ENCODE assay signal across 26 cellular contexts in the genomic region with DNA sequence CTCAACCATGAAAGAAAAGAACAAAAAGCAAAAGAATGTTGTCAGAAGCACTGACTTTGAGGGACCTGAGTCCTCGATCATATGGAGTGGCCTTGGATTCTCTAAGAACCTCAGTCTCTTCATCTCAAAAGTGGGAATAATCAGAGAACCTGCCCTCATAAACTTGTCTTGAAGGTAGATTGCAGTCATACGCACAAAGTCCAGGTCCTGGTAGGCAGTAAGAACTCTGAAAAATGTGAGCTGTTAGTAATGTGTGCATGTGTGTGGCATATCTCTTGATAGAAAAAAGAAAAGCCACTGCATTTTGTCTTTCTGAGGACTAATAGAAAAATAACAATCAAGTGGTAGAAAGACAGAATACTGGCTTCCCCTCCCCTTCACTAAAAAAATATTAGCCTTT.
"Had no signal": no experiment of that assay in that cellular context is flagged by ENCODE, and none has a peak within 500 bp of the region (broad histone marks: within the 10 kb centered on the region; RNA-seq: fewer than 3 reads in every experiment).

No MANE protein-coding gene starts in this region.

- H3K27me3 Mint-ChIP-seq: natural killer cell treated with Interleukin-12 subunit alpha and Interleukin-12 subunit beta and Interleukin-15 and Interleukin-18, amount 100 ng/mL, for 72 hours; stimulated activated memory B cell treated with anti-CD40 and anti-IgM and Interleukin-4, amounts not matched to agents 10 μg/mL and 1 μg/mL and 100 μg/mL, for 72 hours had no signal

- H3K4me1 ChIP-seq: heart left ventricle, left lung, lower lobe of right lung, pancreas, prostate gland, tibial nerve had no signal

- H3K9me3 ChIP-seq: heart left ventricle, left lung, lower lobe of right lung, pancreas, prostate gland, tibial nerve, uterus had no signal

- H3K36me3 ChIP-seq: heart left ventricle, left lung, lower lobe of right lung, pancreas, prostate gland, tibial nerve, uterus had no signal

- ATAC-seq: heart left ventricle; left lung; lower lobe of right lung; naive thymus-derived CD4-positive, alpha-beta T cell; natural killer cell treated with Interleukin-12 subunit alpha and Interleukin-12 subunit beta and Interleukin-15 and Interleukin-18, amount 100 ng/mL, for 72 hours; pancreas; right cardiac atrium; sciatic nerve; stimulated activated memory B cell treated with anti-CD40 and anti-IgM and Interleukin-4, amounts not matched to agents 10 μg/mL and 1 μg/mL and 100 μg/mL, for 72 hours; stimulated activated naive CD8-positive, alpha-beta T cell treated with anti-CD3 and anti-CD28 coated beads, Interleukin-15, amount 100 ng/mL, for 72 hours had no signal

- H3K4me3 ChIP-seq: heart left ventricle, left lung, lower lobe of right lung, pancreas, prostate gland, smooth muscle cell, tibial nerve, uterus had no signal

- H3K27ac ChIP-seq: heart left ventricle, left lung, lower lobe of right lung, pancreas, prostate gland, tibial nerve, uterus had no signal

- H3K9me3 Mint-ChIP-seq: neural crest cell; stimulated activated memory B cell treated with anti-CD40 and anti-IgM and Interleukin-4, amounts not matched to agents 10 μg/mL and 1 μg/mL and 100 μg/mL, for 72 hours; type B pancreatic cell had no signal

- H3K27ac Mint-ChIP-seq: naive thymus-derived CD4-positive, alpha-beta T cell; natural killer cell treated with Interleukin-12 subunit alpha and Interleukin-12 subunit beta and Interleukin-15 and Interleukin-18, amount 100 ng/mL, for 72 hours; stimulated activated memory B cell treated with anti-CD40 and anti-IgM and Interleukin-4, amounts not matched to agents 10 μg/mL and 1 μg/mL and 100 μg/mL, for 72 hours; stimulated activated naive CD8-positive, alpha-beta T cell treated with anti-CD3 and anti-CD28 coated beads, Interleukin-15, amount 100 ng/mL, for 72 hours; type B pancreatic cell had no signal

- H3K4me2 ChIP-seq: smooth muscle cell had no signal

- H3K36me3 Mint-ChIP-seq: naive thymus-derived CD4-positive, alpha-beta T cell; natural killer cell treated with Interleukin-12 subunit alpha and Interleukin-12 subunit beta and Interleukin-15 and Interleukin-18, amount 100 ng/mL, for 72 hours; stimulated activated memory B cell treated with anti-CD40 and anti-IgM and Interleukin-4, amounts not matched to agents 10 μg/mL and 1 μg/mL and 100 μg/mL, for 72 hours; type B pancreatic cell had no signal

- H3K27me3 ChIP-seq: left lung, tibial nerve, uterus had no signal

- H3K4me3 Mint-ChIP-seq: naive thymus-derived CD4-positive, alpha-beta T cell; natural killer cell treated with Interleukin-12 subunit alpha and Interleukin-12 subunit beta and Interleukin-15 and Interleukin-18, amount 100 ng/mL, for 72 hours; neural crest cell; stimulated activated memory B cell treated with anti-CD40 and anti-IgM and Interleukin-4, amounts not matched to agents 10 μg/mL and 1 μg/mL and 100 μg/mL, for 72 hours; stimulated activated naive CD8-positive, alpha-beta T cell treated with anti-CD3 and anti-CD28 coated beads, Interleukin-15, amount 100 ng/mL, for 72 hours; type B pancreatic cell had no signal

- DNase-seq: heart left ventricle; islet precursor cell; left lung; lower lobe of right lung; mesenchymal stem cell; naive thymus-derived CD4-positive, alpha-beta T cell; pancreas; posterior cingulate gyrus; retina; right cardiac atrium; stimulated activated CD4-positive, alpha-beta T cell treated with anti-CD3 and anti-CD28 coated beads, Interleukin-1b, Interleukin-23, amount 100 ng/mL, for 48 hours; stimulated activated CD4-positive, alpha-beta T cell treated with anti-CD3 and anti-CD28 coated beads, Interleukin-2, amount 100 ng/mL, for 48 hours; stimulated activated CD4-positive, alpha-beta T cell treated with anti-CD3 and anti-CD28 coated beads, Interleukin-4, amount 100 ng/mL, for 4 hours; stimulated activated CD8-positive, alpha-beta memory T cell treated with anti-CD3 and anti-CD28 coated beads, Interleukin-4, amount 100 ng/mL, for 48 hours; stimulated activated naive CD4-positive, alpha-beta T cell treated with Interleukin-2 at 50 U/mL for 16 hours; stimulated activated naive CD8-positive, alpha-beta T cell treated with anti-CD3 and anti-CD28 coated beads, Interleukin-15, amount 100 ng/mL, for 72 hours; substantia nigra; uterus had no signal

- H3K4me1 Mint-ChIP-seq: naive thymus-derived CD4-positive, alpha-beta T cell; neural crest cell; stimulated activated memory B cell treated with anti-CD40 and anti-IgM and Interleukin-4, amounts not matched to agents 10 μg/mL and 1 μg/mL and 100 μg/mL, for 72 hours; stimulated activated naive CD8-positive, alpha-beta T cell treated with anti-CD3 and anti-CD28 coated beads, Interleukin-15, amount 100 ng/mL, for 72 hours had no signal
